8 cellular contexts compared by ENCODE assay signal in genomic region chrX:136577562-136577961, GRCh38. TPM values are rescaled to one million over a fixed set of nuclear protein-coding genes. Genes with fewer than 3 reads are reported as not detected.
DNase-seq lines count a peak whose midpoint lies in the region; ATAC-seq, FAIRE-seq and TF ChIP-seq lines count a peak whose summit lies in the region.

No MANE protein-coding gene starts in this region.

- H3K9me3 ChIP-seq in WERI-Rb-1 (ENCODE audit: severe bottlenecking) (no peaks in the 10 kb centered on the region), keratinocyte (ENCODE audit: control insufficient read depth, low read depth, low read length) (no peaks in the 10 kb centered on the region)

- DNase-seq in NCI-H524 (lab: John Stamatoyannopoulos, UW): peak; percentile 33 to 55
- DNase-seq in NCI-H524 treated with DMSO at 0.1 percent for 48 hours (lab: John Stamatoyannopoulos, UW): no peak
- DNase-seq in NCI-H146 (lab: John Stamatoyannopoulos, UW): peak; percentile 26
- peak; percentile 43 for DNase-seq in WERI-Rb-1
- DNase-seq in brain microvascular endothelial cell: peak; percentile 36
- no peak for DNase-seq in keratinocyte (ENCODE audit: low read depth, low spot score)
- DNase-seq in stimulated activated CD4-positive, alpha-beta T cell treated with anti-CD3 and anti-CD28 coated beads, Interleukin-4, amount 100 ng/mL, for 1 hour: peak; percentile 64

- ATAC-seq in HG02759 (IDR thresholded peaks at IDR 0.05; ENCODE audit: unreplicated experiment): peak; percentile 94

- no peak overlapping the region for H2AFZ ChIP-seq in keratinocyte (ENCODE audit: control insufficient read depth, low read length)

- H3K4me2 ChIP-seq in keratinocyte (ENCODE audit: control insufficient read depth, extremely low read depth, insufficient read depth, low read depth, low read length): no peak overlapping the region

- H3K27me3 ChIP-seq in WERI-Rb-1 (ENCODE audit: insufficient read depth, low read depth, severe bottlenecking): peaks cover 54% of the 10 kb centered on the region
- no peaks in the 10 kb centered on the region for H3K27me3 ChIP-seq in brain microvascular endothelial cell (replicated peaks)
- peaks cover 5% of the 10 kb centered on the region for H3K27me3 ChIP-seq in keratinocyte (ENCODE audit: control insufficient read depth, extremely low read depth, insufficient read depth, low read length)

- H3K27ac ChIP-seq in WERI-Rb-1 (no peak overlapping the region), brain microvascular endothelial cell (no peak overlapping the region), keratinocyte (ENCODE audit: control insufficient read depth, insufficient read depth, low read length) (no peak overlapping the region)

- H3K4me3 ChIP-seq in WERI-Rb-1 (ENCODE audit: low read depth, low read length) (no peak overlapping the region), brain microvascular endothelial cell (ENCODE audit: low read depth, low read length) (no peak overlapping the region), keratinocyte (ENCODE audit: control insufficient read depth in 2 of 3, extremely low read depth in 1 of 3, insufficient read depth in 2 of 3, low read depth in 1 of 3, low read length in 3 of 3) (no peak overlapping the region)

- H4K20me1 ChIP-seq in keratinocyte (ENCODE audit: control insufficient read depth, extremely low read depth, insufficient read depth, low read length): no peaks in the 10 kb centered on the region

- TF ChIP-seq CTCF in WERI-Rb-1 (IDR thresholded peaks at IDR 0.05; ENCODE audit: low read depth, low read length) (peak; percentile 87), brain microvascular endothelial cell (IDR thresholded peaks at IDR 0.05; ENCODE audit: low read depth, low read length, missing control alignments) (peak; percentile 85), keratinocyte (optimal IDR thresholded peaks at IDR 0.05 in 1 of 3, IDR thresholded peaks at IDR 0.05 in 1 of 3, conservative IDR thresholded peaks at IDR 0.05 in 1 of 3; ENCODE audit: extremely low read depth in 1 of 3, insufficient read depth in 2 of 3, low read length in 3 of 3) (peak; percentile 64 to 90 (median 82))

- peak; percentile 78 for FAIRE-seq in keratinocyte (lab: Jason Lieb, UNC)

- in situ Hi-C loops in brain microvascular endothelial cell (cut with HindIII; ENCODE audit: low pct_ligation_motif_present, low sequenced_read_pairs): no loop called here

- no peaks in the 10 kb centered on the region for H3K79me2 ChIP-seq in keratinocyte (ENCODE audit: control insufficient read depth, insufficient read depth, low read length)

- dilution Hi-C loops in keratinocyte (cut with MboI; ENCODE audit: extremely low pct_ligation_motif_present, low sequenced_read_pairs): no loop called here

- H3K9ac ChIP-seq in keratinocyte (ENCODE audit: control insufficient read depth, extremely low read depth, insufficient read depth, low read length): no peak overlapping the region

- H3K9me1 ChIP-seq in keratinocyte (ENCODE audit: control insufficient read depth, extremely low read depth, insufficient read depth, low read length): no peaks in the 10 kb centered on the region

- H3K4me1 ChIP-seq in keratinocyte (ENCODE audit: control insufficient read depth, extremely low read depth, insufficient read depth, low read length): no peaks in the 10 kb centered on the region

- H3K36me3 ChIP-seq in WERI-Rb-1 (no peaks in the 10 kb centered on the region), brain microvascular endothelial cell (replicated peaks) (no peaks in the 10 kb centered on the region), keratinocyte (ENCODE audit: control insufficient read depth in 2 of 2, extremely low read depth in 1 of 2, insufficient read depth in 2 of 2, low read length in 2 of 2) (no peaks in the 10 kb centered on the region)

RNA-seq across cellular contexts. Expression of gene VGLL1, which starts 45.5 kb away (rescaled TPM):
- 4.1 to 6.7 TPM (median 6.4 TPM) in 3 replicates for polyA plus RNA-seq in keratinocyte
- 3.4 TPM for polyA plus RNA-seq in keratinocyte (2011; ENCODE audit: low read depth)
- 5.7 and 8.3 TPM in 2 replicates for polyA plus RNA-seq in keratinocyte (2011; cell fraction: cytosol; rRNA removed)
- 3.2 and 4.2 TPM in 2 replicates for polyA plus RNA-seq in keratinocyte (2011; cell fraction: nucleus; rRNA removed)
- polyA plus RNA-seq in keratinocyte (2012; ENCODE audit: low replicate concordance): 7.9 and 13.1 TPM in 2 replicates
- 6.9 to 19.2 TPM (median 9.7 TPM) in 3 replicates for polyA minus RNA-seq in keratinocyte
- polyA minus RNA-seq in keratinocyte (2011; cell fraction: cytosol; rRNA and poly(A)+ RNA removed): 4.0 TPM
- polyA minus RNA-seq in keratinocyte (2011; cell fraction: nucleus; rRNA and poly(A)+ RNA removed): 1.6 and 2.6 TPM in 2 replicates

Comparison
In these comparisons a context has a peak if more than half of its experiments do, and no peak if none do; other contexts are left out.
1. DNase-seq: peak in NCI-H524 (2 of 2), NCI-H146 (single experiment), WERI-Rb-1 (single experiment), brain microvascular endothelial cell (single experiment) and stimulated activated CD4-positive, alpha-beta T cell treated with anti-CD3 and anti-CD28 coated beads, Interleukin-4, amount 100 ng/mL, for 1 hour (single experiment); none in NCI-H524 treated with DMSO at 0.1 percent for 48 hours (single experiment) and keratinocyte (single experiment).
2. Peak in every context shown above with its lines, with median percentiles within 50 percentile points of each other: CTCF ChIP-seq.